In the genomic region with DNA sequence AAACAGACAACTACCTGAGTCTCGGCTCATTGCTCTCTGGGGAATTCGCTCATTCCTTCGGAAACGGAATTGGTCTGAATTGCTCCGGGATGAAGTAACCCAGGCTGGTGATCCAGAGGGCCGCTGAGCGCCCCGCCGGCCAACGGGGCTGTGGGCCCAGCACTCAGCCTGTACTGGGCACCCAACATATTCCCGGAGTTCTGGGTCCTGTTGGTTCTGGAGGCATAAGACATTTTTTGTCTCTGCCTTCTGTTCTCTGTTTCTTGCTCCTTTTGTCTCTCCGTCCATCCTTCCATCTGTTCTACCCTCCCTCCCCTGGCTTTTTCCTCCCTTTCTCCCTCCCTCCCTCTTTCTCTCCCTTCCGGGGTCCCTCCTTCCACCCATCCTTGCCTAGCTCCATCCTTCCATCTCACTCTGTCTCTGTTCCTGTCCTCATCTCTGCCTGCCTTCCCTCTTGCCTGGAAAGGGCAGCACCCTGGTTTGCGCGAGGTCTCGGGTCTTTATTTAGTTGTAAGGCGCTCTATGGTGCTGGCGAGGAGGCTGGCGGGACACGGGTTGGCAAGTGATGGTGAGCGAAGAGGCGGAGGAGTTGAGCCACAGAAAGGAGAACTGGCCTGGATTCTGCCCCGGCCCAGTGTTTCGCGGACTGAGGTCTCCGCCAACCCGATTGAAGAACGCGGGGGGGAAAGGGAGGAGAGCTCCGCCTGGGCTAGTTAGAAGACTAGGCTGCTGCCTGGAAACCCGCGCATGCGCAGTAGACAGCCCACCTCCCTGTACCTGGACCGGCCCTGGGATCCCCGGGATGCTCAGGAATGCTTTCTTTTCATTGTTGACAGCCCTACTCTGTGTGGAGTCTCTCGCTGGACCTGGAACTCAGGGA, we compare ENCODE assay signal across 8 cellular contexts.
DNase-seq lines count a peak whose midpoint lies in the region; ATAC-seq, FAIRE-seq and TF ChIP-seq lines count a peak whose summit lies in the region.

No MANE protein-coding gene starts in this region.

- H3K27ac Mint-ChIP-seq in T-helper 1 cell treated with Interleukin-12 subunit alpha and Interleukin-12 subunit beta and Interleukin-4 antibody, amounts not matched to agents 30 μg/mL and 1 μg/mL, for 36 hours, result peak overlapping the region; percentile 86

- no peak for FAIRE-seq in bronchial epithelial cell (lab: Jason Lieb, UNC)

- peak; percentile 62 for ATAC-seq in GM18505 (IDR thresholded peaks at IDR 0.05; ENCODE audit: unreplicated experiment)
- peak; percentile 74 for ATAC-seq in HG02885 (IDR thresholded peaks at IDR 0.05; ENCODE audit: poor library complexity, unreplicated experiment)

- peaks cover 28% of the 10 kb centered on the region for H3K9me3 Mint-ChIP-seq in T-helper 1 cell treated with Interleukin-12 subunit alpha and Interleukin-12 subunit beta and Interleukin-4 antibody, amounts not matched to agents 30 μg/mL and 1 μg/mL, for 36 hours

- no peak for TF ChIP-seq CTCF in bronchial epithelial cell (IDR thresholded peaks at IDR 0.05; ENCODE audit: insufficient read depth, low read length, severe bottlenecking)

- peak overlapping the region; percentile 90 for H3K4me3 Mint-ChIP-seq in T-helper 1 cell treated with Interleukin-12 subunit alpha and Interleukin-12 subunit beta and Interleukin-4 antibody, amounts not matched to agents 30 μg/mL and 1 μg/mL, for 36 hours

- no peaks in the 10 kb centered on the region for H3K27me3 ChIP-seq in bronchial epithelial cell (ENCODE audit: control insufficient read depth, insufficient read depth, low read length)

- peaks cover 18% of the 10 kb centered on the region for H3K27me3 Mint-ChIP-seq in T-helper 1 cell treated with Interleukin-12 subunit alpha and Interleukin-12 subunit beta and Interleukin-4 antibody, amounts not matched to agents 30 μg/mL and 1 μg/mL, for 36 hours (ENCODE audit: low read depth)

- H3K4me1 Mint-ChIP-seq in T-helper 1 cell treated with Interleukin-12 subunit alpha and Interleukin-12 subunit beta and Interleukin-4 antibody, amounts not matched to agents 30 μg/mL and 1 μg/mL, for 36 hours (ENCODE audit: low read depth), result peaks cover 15% of the 10 kb centered on the region

- H3K4me3 ChIP-seq in bronchial epithelial cell (ENCODE audit: low read depth, low read length), result peak overlapping the region; percentile 51

- H3K36me3 Mint-ChIP-seq in T-helper 1 cell treated with Interleukin-12 subunit alpha and Interleukin-12 subunit beta and Interleukin-4 antibody, amounts not matched to agents 30 μg/mL and 1 μg/mL, for 36 hours (ENCODE audit: low read depth), result peaks cover 4% of the 10 kb centered on the region

- TF ChIP-seq POLR2A in GM18505 (IDR thresholded peaks at IDR 0.05; ENCODE audit: borderline replicate concordance, extremely low read depth, insufficient read depth, insufficient read length), result peak; percentile 60

- DNase-seq in bronchial epithelial cell (ENCODE audit: low read depth) (peak; percentile 96), iris pigment epithelial cell (ENCODE audit: low read depth) (peak; percentile 81), anterior cingulate cortex (lab: John Stamatoyannopoulos, UW) (no peak)
- peak; percentile 84 for DNase-seq in stimulated activated CD4-positive, alpha-beta T cell treated with anti-CD3 and anti-CD28 coated beads, Interleukin-15, amount 100 ng/mL, for 24 hours
- DNase-seq in NK-92 treated with Interleukin-12 subunit alpha and Interleukin-12 subunit beta, amount 100 ng/mL, for 24 hours (lab: John Stamatoyannopoulos, UW), result no peak

- H3K36me3 ChIP-seq in bronchial epithelial cell (ENCODE audit: control insufficient read depth, insufficient read depth, low read length), result peaks cover 1% of the 10 kb centered on the region

Comparison
In these comparisons a context has a peak if more than half of its experiments do, and no peak if none do; other contexts are left out.
1. DNase-seq: peak in bronchial epithelial cell (single experiment), iris pigment epithelial cell (single experiment) and stimulated activated CD4-positive, alpha-beta T cell treated with anti-CD3 and anti-CD28 coated beads, Interleukin-15, amount 100 ng/mL, for 24 hours (single experiment); none in NK-92 treated with Interleukin-12 subunit alpha and Interleukin-12 subunit beta, amount 100 ng/mL, for 24 hours (single experiment) and anterior cingulate cortex (0 of 58).